ENCODE assay signal across 8 cellular contexts in genomic region chr3:20054549-20054987, GRCh38. TPM values are rescaled to one million over a fixed set of nuclear protein-coding genes. Genes with fewer than 3 reads are reported as not detected.
DNase-seq lines count a peak whose midpoint lies in the region; ATAC-seq and TF ChIP-seq lines count a peak whose summit lies in the region.

No MANE protein-coding gene starts in this region.

- DNase-seq in COR-L47 (lab: John Stamatoyannopoulos, UW) (peak; percentile 13), HUDEP-2 (lab: John Stamatoyannopoulos, UW; ENCODE audit: unreplicated experiment in 76 of 76) (peak in 57 of 76 experiments; percentile 3 to 80 (median 38)), brain microvascular endothelial cell (peak; percentile 52), lung (ENCODE audit: low spot score) (peak; percentile 75), stromal cell of bone marrow (ENCODE audit: low read depth) (peak; percentile 51), NCI-H2081 (lab: John Stamatoyannopoulos, UW) (no peak)
- DNase-seq in T-helper 2 cell treated with Interferon-gamma antibody and Interleukin-4, amounts not matched to agents 5 μg/mL and 100 μg/mL, for 36 hours (ENCODE audit: low spot score), result peak; percentile 73

- H3K4me1 Mint-ChIP-seq in T-helper 2 cell treated with Interferon-gamma antibody and Interleukin-4, amounts not matched to agents 5 μg/mL and 100 μg/mL, for 36 hours (ENCODE audit: low read depth), result peaks cover 27% of the 10 kb centered on the region

- ATAC-seq in GM21528 (IDR thresholded peaks at IDR 0.05; ENCODE audit: low FRiP score, unreplicated experiment) (peak; percentile 88), lung (ENCODE audit: insufficient read depth, low FRiP score) (peak; percentile 81)

- no peaks in the 10 kb centered on the region for H3K9me3 Mint-ChIP-seq in T-helper 2 cell treated with Interferon-gamma antibody and Interleukin-4, amounts not matched to agents 5 μg/mL and 100 μg/mL, for 36 hours

- peaks cover 16 to 39% of the 10 kb centered on the region in 2 donors for H3K4me1 ChIP-seq in lung (ENCODE audit: control insufficient read depth in 2 of 2, insufficient read depth in 2 of 2, low read length in 2 of 2)

- 34 to 45% methylated on average over 4 of the region's 4 CpGs for WGBS in lung, 2 donors

- TF ChIP-seq CTCF in brain microvascular endothelial cell (IDR thresholded peaks at IDR 0.05; ENCODE audit: low read depth, low read length, missing control alignments), result no peak
- no peak for TF ChIP-seq CTCF in lung (IDR thresholded peaks at IDR 0.05; ENCODE audit: control extremely low read depth, extremely low read depth)

- no peaks in the 10 kb centered on the region for H3K27me3 Mint-ChIP-seq in T-helper 2 cell treated with Interferon-gamma antibody and Interleukin-4, amounts not matched to agents 5 μg/mL and 100 μg/mL, for 36 hours (ENCODE audit: low read depth)

- no peaks in the 10 kb centered on the region for H3K36me3 ChIP-seq in brain microvascular endothelial cell (replicated peaks)
- no peaks in the 10 kb centered on the region for H3K36me3 ChIP-seq in lung (ENCODE audit: control insufficient read depth in 2 of 2, insufficient read depth in 2 of 2, low read length in 2 of 2)

- H3K4me3 ChIP-seq in brain microvascular endothelial cell (ENCODE audit: low read depth, low read length) (no peak overlapping the region), lung (no peak overlapping the region)

- no peak overlapping the region for H3K4me3 Mint-ChIP-seq in T-helper 2 cell treated with Interferon-gamma antibody and Interleukin-4, amounts not matched to agents 5 μg/mL and 100 μg/mL, for 36 hours

- no peaks in the 10 kb centered on the region for H3K9me3 ChIP-seq in lung (ENCODE audit: control insufficient read depth in 2 of 2, insufficient read depth in 1 of 2, low read length in 1 of 2)

- H3K27ac ChIP-seq in brain microvascular endothelial cell (no peak overlapping the region), lung (ENCODE audit: low read depth in 1 of 2, low read length in 1 of 2) (peak overlapping the region; percentile 80 to 83)

- in situ Hi-C loops in brain microvascular endothelial cell (cut with HindIII; ENCODE audit: low pct_ligation_motif_present, low sequenced_read_pairs), result no loop called here

- no peak overlapping the region for H3K27ac Mint-ChIP-seq in T-helper 2 cell treated with Interferon-gamma antibody and Interleukin-4, amounts not matched to agents 5 μg/mL and 100 μg/mL, for 36 hours

- H3K36me3 Mint-ChIP-seq in T-helper 2 cell treated with Interferon-gamma antibody and Interleukin-4, amounts not matched to agents 5 μg/mL and 100 μg/mL, for 36 hours (ENCODE audit: low read depth), result peaks cover 3% of the 10 kb centered on the region

- H3K27me3 ChIP-seq in brain microvascular endothelial cell (replicated peaks), result no peaks in the 10 kb centered on the region
- no peaks in the 10 kb centered on the region for H3K27me3 ChIP-seq in lung (ENCODE audit: control insufficient read depth, insufficient read depth)

RNA-seq across cellular contexts. Expression of gene KAT2B, which starts 14.3 kb away (rescaled TPM):
- total RNA-seq in lung, result 10 to 100 TPM; 22.5 to 42.6 TPM
- polyA plus RNA-seq in lung, result 10 to 100 TPM in 1 of 2 donors, 1 to 10 TPM in 1; 9.3 to 12.0 TPM

RNA-seq across cellular contexts. Expression of gene PP2D1, which starts 42.5 kb away (rescaled TPM):
- not detected for total RNA-seq in lung
- not detected for polyA plus RNA-seq in lung

Comparison
In these comparisons a context has a peak if more than half of its experiments do, and no peak if none do; other contexts are left out.
1. DNase-seq: peak in COR-L47 (single experiment), HUDEP-2 (57 of 76), T-helper 2 cell treated with Interferon-gamma antibody and Interleukin-4, amounts not matched to agents 5 μg/mL and 100 μg/mL, for 36 hours (single experiment), brain microvascular endothelial cell (single experiment), lung (single experiment) and stromal cell of bone marrow (single experiment); none in NCI-H2081 (0 of 2).